Comparison of ENCODE assay signal across 8 cellular contexts in genomic region chr14:34409721-34410120, GRCh38.
"Had no signal": no experiment of that assay in that cellular context is flagged by ENCODE, and none has a peak within 500 bp of the region (broad histone marks: within the 10 kb centered on the region; RNA-seq: fewer than 3 reads in every experiment).

No MANE protein-coding gene starts in this region.

- DNase-seq: GDM1, GF-D8 had no signal

- FAIRE-seq: G401.6, GM12878, GM12891, GM12892, GM18507, GM19239 had no signal

- ATAC-seq: GM12878 had no signal

- H3K4me3 ChIP-seq: GM12878 had no signal
